Comparison of ENCODE assay signal across 8 cellular contexts in genomic region chrX:154444001-154444754, GRCh38. TPM values are rescaled to one million over a fixed set of nuclear protein-coding genes. Genes with fewer than 3 reads are reported as not detected.
DNase-seq lines count a peak whose midpoint lies in the region; ATAC-seq, FAIRE-seq and TF ChIP-seq lines count a peak whose summit lies in the region.

TSS of gene FAM50A (plus strand) at chrX:154444141. CDS start at chrX:154444236, 95 bp downstream.

- dilution Hi-C loops in endothelial cell of umbilical vein (cut with MboI; ENCODE audit: extremely low pct_ligation_motif_present, low sequenced_read_pairs) = no loop called here

- ATAC-seq in GM18511 (IDR thresholded peaks at IDR 0.05; ENCODE audit: unreplicated experiment) (peak; percentile 81), HG03097 (IDR thresholded peaks at IDR 0.05; ENCODE audit: low FRiP score, unreplicated experiment) (peak; percentile 56)

- no peaks in the 10 kb centered on the region for H3K9me1 ChIP-seq in endothelial cell of umbilical vein (replicated peaks; ENCODE audit: control insufficient read depth, extremely low read depth, insufficient read depth, low read length)

- intact Hi-C loops in A673 (cut with micrococcal nuclease; ENCODE audit: unreplicated experiment) = no loop called here
- intact Hi-C loops in endothelial cell of umbilical vein (cut with micrococcal nuclease) = loop anchor here (5.0 kb wide), 2 partner anchors 33 to 37 kb away; partner anchors contain the start of genes DNASE1L1 and LAGE3

- CTCF ChIA-PET in A673 (lab: Charles Lee) = no interaction called here
- CTCF ChIA-PET in endothelial cell of umbilical vein (lab: Charles Lee) = interaction anchor here (0.7 to 1.5 kb wide), 4 partner anchors 19 to 83 kb away, joined by 3 to 5 read pairs (median 4); partner anchors contain the start of gene RPL10

- peak within 1 kb of the TSS; percentile 26 for H2AFZ ChIP-seq in endothelial cell of umbilical vein (ENCODE audit: low read depth, low read length)

- TF ChIP-seq POLR2A in endothelial cell of umbilical vein (IDR thresholded peaks at IDR 0.05; ENCODE audit: low read depth, low read length) = no peak

- POLR2A ChIA-PET in A673 (lab: Charles Lee; ENCODE audit: low non-redundant PET) (no interaction called here), endothelial cell of umbilical vein (lab: Charles Lee) (no interaction called here)

- peak within 1 kb of the TSS; percentile 84 for H3K9ac ChIP-seq in endothelial cell of umbilical vein (replicated peaks; ENCODE audit: extremely low read depth, insufficient read depth, low read length)

- peaks cover 45% of the 10 kb centered on the region for H3K79me2 ChIP-seq in endothelial cell of umbilical vein (ENCODE audit: control insufficient read depth, insufficient read depth, low read length)

- H3K4me3 ChIP-seq in A673 (ENCODE audit: low read depth, low read length, poor library complexity, severe bottlenecking) (peak within 1 kb of the TSS; percentile 61), endothelial cell of umbilical vein (replicated peaks in 1 of 3; ENCODE audit: insufficient read depth in 1 of 3, low read depth in 1 of 3, low read length in 3 of 3) (peak within 1 kb of the TSS; percentile 35 to 69 (median 50))

- H3K4me1 ChIP-seq in A673 (ENCODE audit: insufficient read depth, low read length, poor library complexity, severe bottlenecking) = peaks cover 6% of the 10 kb centered on the region
- peaks cover 8% of the 10 kb centered on the region for H3K4me1 ChIP-seq in endothelial cell of umbilical vein (ENCODE audit: control insufficient read depth, extremely low read depth, insufficient read depth, low read length)

- H3K27ac ChIP-seq in A673 (ENCODE audit: low read depth, low read length, poor library complexity, severe bottlenecking) = peak within 1 kb of the TSS; percentile 78
- peak within 1 kb of the TSS; percentile 63 for H3K27ac ChIP-seq in endothelial cell of umbilical vein (ENCODE audit: insufficient read depth, low read depth, low read length)

- H3K36me3 ChIP-seq in A673 (ENCODE audit: insufficient read depth, low read length, poor library complexity, severe bottlenecking) (peaks cover 13% of the 10 kb centered on the region), endothelial cell of umbilical vein (ENCODE audit: control insufficient read depth in 2 of 2, extremely low read depth in 1 of 2, insufficient read depth in 2 of 2, low read length in 2 of 2) (peaks cover 4 to 39% of the 10 kb centered on the region in 2 experiments)

- DNase-seq in A673 (ENCODE audit: low spot score) = peak; percentile 75
- peak; percentile 76 for DNase-seq in NCI-H748 (lab: John Stamatoyannopoulos, UW; ENCODE audit: unreplicated experiment)
- peak; percentile 53 for DNase-seq in activated T-cell treated with anti-CD3 and anti-CD28 coated beads for 1 hour (ENCODE audit: low read depth)
- peak; percentile 40 for DNase-seq in endothelial cell of umbilical vein (ENCODE audit: low read depth, low spot score)
- DNase-seq in middle frontal gyrus (ENCODE audit: extremely low spot score, low spot score) = peak; percentile 61
- peak; percentile 64 for DNase-seq in stimulated activated CD8-positive, alpha-beta memory T cell treated with anti-CD3 and anti-CD28 coated beads, Interleukin-4, amount 100 ng/mL, for 24 hours (ENCODE audit: low read depth)

- peak within 1 kb of the TSS; percentile 74 for H3K4me2 ChIP-seq in endothelial cell of umbilical vein (ENCODE audit: insufficient read depth, low read length)

- BruUV-seq in A673 (replicated peaks; lab: Mats Ljungman, UMichigan) = no TSS peak
- BruUV-seq in endothelial cell of umbilical vein (replicated peaks; lab: Mats Ljungman, UMichigan) = no TSS peak

- TF ChIP-seq CTCF in A673 (conservative IDR thresholded peaks at IDR 0.05; ENCODE audit: low read depth, low read length) (no peak), endothelial cell of umbilical vein (IDR thresholded peaks at IDR 0.05; ENCODE audit: extremely low read depth in 1 of 2, insufficient read depth in 1 of 2, low read depth in 1 of 2, low read length in 2 of 2) (no peak)

- FAIRE-seq in endothelial cell of umbilical vein (lab: Jason Lieb, UNC) = peak; percentile 54

- no peaks in the 10 kb centered on the region for H4K20me1 ChIP-seq in endothelial cell of umbilical vein (replicated peaks; ENCODE audit: control insufficient read depth, extremely low read depth, insufficient read depth, low read length)

- H3K9me3 ChIP-seq in A673 (ENCODE audit: low read depth, low read length, poor library complexity, severe bottlenecking) = no peaks in the 10 kb centered on the region
- H3K9me3 ChIP-seq in endothelial cell of umbilical vein (replicated peaks; ENCODE audit: control insufficient read depth, insufficient read depth, low read length) = no peaks in the 10 kb centered on the region

- H3K27me3 ChIP-seq in A673 (replicated peaks; ENCODE audit: insufficient read depth, low read depth, low read length, poor library complexity) = no peaks in the 10 kb centered on the region
- no peaks in the 10 kb centered on the region for H3K27me3 ChIP-seq in endothelial cell of umbilical vein (ENCODE audit: control insufficient read depth in 2 of 2, insufficient read depth in 2 of 2, low read length in 2 of 2)

TF ChIP-seq in endothelial cell of umbilical vein, 7 proteins besides CTCF, POLR2A, EP300 and RAD21:
- TF ChIP-seq MYC (IDR thresholded peaks at IDR 0.05; ENCODE audit: low read depth, low read length) (no peak), EZH2 (IDR thresholded peaks at IDR 0.05; ENCODE audit: borderline replicate concordance, low read depth, low read length, severe bottlenecking) (no peak), POLR2AphosphoS5 (IDR thresholded peaks at IDR 0.05; ENCODE audit: insufficient read depth, low read depth, low read length) (peak; percentile 44), MAX (IDR thresholded peaks at IDR 0.05; ENCODE audit: insufficient read depth, insufficient read length) (no peak)

RNA-seq across cellular contexts. Expression of gene FAM50A, which starts in this region (rescaled TPM):
- 78.0 and 83.7 TPM in 2 replicates for total RNA-seq in A673 (2021)
- 111 and 123 TPM in 2 replicates for total RNA-seq in endothelial cell of umbilical vein
- 66.6 and 75.9 TPM in 2 replicates for polyA plus RNA-seq in endothelial cell of umbilical vein
- 102 and 105 TPM in 2 replicates for polyA plus RNA-seq in endothelial cell of umbilical vein (2011; cell fraction: cytosol; rRNA removed)
- polyA plus RNA-seq in endothelial cell of umbilical vein (2011; cell fraction: nucleus; rRNA removed) = 244 and 250 TPM in 2 replicates
- 131 and 172 TPM in 2 replicates for polyA plus RNA-seq in endothelial cell of umbilical vein (2012)
- polyA minus RNA-seq in endothelial cell of umbilical vein = 69.6 and 72.8 TPM in 2 replicates
- polyA minus RNA-seq in endothelial cell of umbilical vein (2011; cell fraction: cytosol; rRNA and poly(A)+ RNA removed) = 22.5 TPM
- polyA minus RNA-seq in endothelial cell of umbilical vein (2011; cell fraction: nucleus; rRNA and poly(A)+ RNA removed) = 39.7 and 43.1 TPM in 2 replicates

Comparison
In these comparisons a context has a peak if more than half of its experiments do, and no peak if none do; other contexts are left out.
1. Peak in every context shown above with its lines: DNase-seq, ATAC-seq, H3K4me3 ChIP-seq and H3K27ac ChIP-seq.